In genomic region chr13:23778007-23778687, GRCh38 we compare ENCODE assay signal across 18 cellular contexts.
DNase-seq lines count a peak whose midpoint lies in the region; ATAC-seq and TF ChIP-seq lines count a peak whose summit lies in the region.
"Had no signal": no experiment of that assay in that cellular context is flagged by ENCODE, and none has a peak within 500 bp of the region (broad histone marks: within the 10 kb centered on the region; RNA-seq: fewer than 3 reads in every experiment).

No MANE protein-coding gene starts in this region.

- H3K27ac ChIP-seq in Panc1 (ENCODE audit: low read length) = no peak overlapping the region
- H3K27ac ChIP-seq: ascending aorta, uterus had no signal

- ATAC-seq in Panc1 = no peak
- ATAC-seq: naive thymus-derived CD8-positive, alpha-beta T cell; stimulated activated naive CD8-positive, alpha-beta T cell treated with anti-CD3 and anti-CD28 coated beads, Interleukin-15, amount 100 ng/mL, for 72 hours had no signal

- H3K4me3 ChIP-seq in AG04449 (ENCODE audit: low read depth, low read length) (no peak overlapping the region), Panc1 (ENCODE audit: low read depth in 2 of 2, low read length in 2 of 2) (no peak overlapping the region), fibroblast of mammary gland (ENCODE audit: control insufficient read depth, low read depth, low read length) (no peak overlapping the region)
- H3K4me3 ChIP-seq: ascending aorta, prostate gland, uterus had no signal

- no peaks in the 10 kb centered on the region for H3K4me1 ChIP-seq in Panc1 (ENCODE audit: control insufficient read depth, insufficient read depth, low read length)
- H3K4me1 ChIP-seq: ascending aorta, prostate gland, uterus had no signal

- H3K9me3 ChIP-seq in Panc1 (ENCODE audit: control insufficient read depth, insufficient read depth, low read depth, low read length) = no peaks in the 10 kb centered on the region
- H3K9me3 ChIP-seq: ascending aorta, prostate gland, uterus had no signal

- CTCF ChIA-PET in AG04449 (lab: Yijun Ruan, JAX) (interaction anchor here (0.8 to 1.2 kb wide), 3 partner anchors 28 to 272 kb away, joined by 3 read pairs; no protein-coding TSS in a partner anchor), Panc1 (lab: Charles Lee) (no interaction called here)

- POLR2A ChIA-PET in AG04449 (lab: Yijun Ruan, JAX) (no interaction called here), Panc1 (lab: Charles Lee) (no interaction called here)

- TF ChIP-seq CTCF in AG04449 (IDR thresholded peaks at IDR 0.05; ENCODE audit: insufficient read depth, low read length, missing control alignments) = peak; percentile 40
- 0 out of 3 replicates have a peak, but pooled peaks have one; percentile 31 for TF ChIP-seq CTCF in GM12872 (IDR thresholded peaks at IDR 0.05; ENCODE audit: insufficient read depth, low read depth, low read length)
- TF ChIP-seq CTCF in Panc1 (IDR thresholded peaks at IDR 0.05) = 0 out of 2 replicates have a peak, but pooled peaks have one; percentile 13
- TF ChIP-seq CTCF in fibroblast of mammary gland (conservative IDR thresholded peaks at IDR 0.05; ENCODE audit: control insufficient read depth, insufficient read depth, low read depth, low read length) = peak; percentile 37

- H3K36me3 ChIP-seq in Panc1 (ENCODE audit: control insufficient read depth, insufficient read depth, low read length) = no peaks in the 10 kb centered on the region
- H3K36me3 ChIP-seq: ascending aorta, prostate gland, uterus had no signal

- no peaks in the 10 kb centered on the region for H3K27me3 ChIP-seq in Panc1 (ENCODE audit: control insufficient read depth, insufficient read depth, low read length)
- H3K27me3 ChIP-seq: ascending aorta, uterus had no signal

- BruUV-seq in Panc1 (replicated peaks; lab: Mats Ljungman, UMichigan) = no TSS peak

- in situ Hi-C loops in Panc1 (cut with HindIII; ENCODE audit: low pct_unique_long_range_greater_than_20kb, low sequenced_read_pairs) = no loop called here

- intact Hi-C loops in Panc1 (cut with micrococcal nuclease; ENCODE audit: unreplicated experiment) = no loop called here

- DNase-seq in AG04449 (ENCODE audit: low read depth, low spot score) (no peak), Panc1 (ENCODE audit: low read depth, low spot score) (no peak), fibroblast of mammary gland (ENCODE audit: low read depth) (peak; percentile 24), NCI-H187 treated with DMSO at 0.1 percent for 48 hours (lab: John Stamatoyannopoulos, UW) (no peak), activated gamma-delta T cell treated with Interleukin-2 at 50 U/mL for 16 hours (no peak)
- no peak for DNase-seq in activated naive CD4-positive, alpha-beta T cell treated with anti-CD3 and anti-CD28 coated beads, Interleukin-2, amount 50 U/mL, for 16 hours
- no peak for DNase-seq in activated CD4-positive, alpha-beta T cell treated with anti-CD3 and anti-CD28 coated beads for 4 hours
- DNase-seq: activated gamma-delta T cell; GOT3; naive thymus-derived CD8-positive, alpha-beta T cell; NCI-H2107; RPMI8226; stimulated activated CD4-positive, alpha-beta T cell treated with anti-CD3 and anti-CD28 coated beads, Interleukin-15, amount 100 ng/mL, for 24 hours; stimulated activated naive CD8-positive, alpha-beta T cell treated with anti-CD3 and anti-CD28 coated beads, Interleukin-15, amount 100 ng/mL, for 72 hours; uterus had no signal
